Comparison of ENCODE assay signal across 26 cellular contexts in the genomic region with DNA sequence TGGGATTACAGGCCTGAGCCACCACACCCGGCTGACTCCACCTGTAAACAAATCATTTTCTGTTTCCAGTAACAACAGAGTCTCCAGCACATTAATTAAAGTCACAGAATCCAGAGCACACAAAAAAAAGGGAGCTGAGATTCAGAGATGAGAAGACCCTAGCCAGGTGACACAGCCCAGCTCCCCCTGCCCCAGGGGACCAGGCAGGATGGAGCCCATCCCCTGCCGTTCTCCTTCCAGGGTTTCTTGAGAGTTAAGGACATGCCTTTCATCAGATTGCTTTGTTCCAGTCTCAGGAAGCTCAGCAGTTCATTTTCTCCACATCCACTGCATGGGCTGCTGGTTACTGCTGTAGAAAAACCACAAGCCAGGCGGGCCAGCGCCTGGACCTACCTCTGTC.
DNase-seq lines count a peak whose midpoint lies in the region; ATAC-seq, FAIRE-seq and TF ChIP-seq lines count a peak whose summit lies in the region.
"Had no signal": no experiment of that assay in that cellular context is flagged by ENCODE, and none has a peak within 500 bp of the region (broad histone marks: within the 10 kb centered on the region; RNA-seq: fewer than 3 reads in every experiment).

No MANE protein-coding gene starts in this region.

- no peak overlapping the region for H3K9ac ChIP-seq in H1 (replicated peaks in 1 of 4; ENCODE audit: extremely low read depth in 1 of 4, low read depth in 3 of 4, low read length in 3 of 4)

- FAIRE-seq in H1 (lab: Jason Lieb, UNC), result no peak

- no peaks in the 10 kb centered on the region for H3K4me1 Mint-ChIP-seq in CD8-positive, alpha-beta T cell (ENCODE audit: low read depth)
- H3K4me1 Mint-ChIP-seq: memory B cell; naive thymus-derived CD4-positive, alpha-beta T cell; stimulated activated memory B cell treated with anti-CD40 and anti-IgM and Interleukin-4, amounts not matched to agents 10 μg/mL and 1 μg/mL and 100 μg/mL, for 72 hours had no signal

- no peak overlapping the region for H2AFZ ChIP-seq in H1 (ENCODE audit: low read length)
- H2AFZ ChIP-seq: hepatocyte had no signal

- no peaks in the 10 kb centered on the region for H3K79me1 ChIP-seq in H1 (ENCODE audit: low read depth, low read length)

- no peak overlapping the region; a peak in 1 of 4 replicates for H3K4me2 ChIP-seq in H1 (ENCODE audit: insufficient read depth in 1 of 2, low read depth in 2 of 2, low read length in 2 of 2)
- H3K4me2 ChIP-seq: hepatocyte had no signal

- H3K27ac Mint-ChIP-seq in CD8-positive, alpha-beta T cell, result no peak overlapping the region
- H3K27ac Mint-ChIP-seq: memory B cell; naive thymus-derived CD4-positive, alpha-beta T cell; stimulated activated memory B cell treated with anti-CD40 and anti-IgM and Interleukin-4, amounts not matched to agents 10 μg/mL and 1 μg/mL and 100 μg/mL, for 72 hours; T-helper 1 cell treated with Interleukin-12 subunit alpha and Interleukin-12 subunit beta and Interleukin-4 antibody, amounts not matched to agents 30 μg/mL and 1 μg/mL, for 36 hours had no signal

- no peak overlapping the region for H3K56ac ChIP-seq in H1 (replicated peaks; ENCODE audit: insufficient read length, low read depth, low read length)

- no peak overlapping the region for H3K27ac ChIP-seq in H1 (ENCODE audit: low read depth, low read length)
- H3K27ac ChIP-seq in CD8-positive, alpha-beta T cell (ENCODE audit: low read depth, low read length), result no peak overlapping the region
- H3K27ac ChIP-seq: C4-2B, gastrocnemius medialis, hepatocyte, ovary, SJSA1, spleen, uterus had no signal

- H3K4me1 ChIP-seq in H1 (replicated peaks in 1 of 4; ENCODE audit: control insufficient read depth in 3 of 4, insufficient read depth in 4 of 4, low read length in 3 of 4), result peaks cover 2 to 13% (median 6%) of the 10 kb centered on the region in 4 experiments
- H3K4me1 ChIP-seq in CD8-positive, alpha-beta T cell (ENCODE audit: insufficient read depth, low read length), result no peaks in the 10 kb centered on the region
- H3K4me1 ChIP-seq: adrenal gland, gastrocnemius medialis, SJSA1, spleen, uterus had no signal

- H3K9me3 ChIP-seq in H1 (ENCODE audit: insufficient read depth in 2 of 2, low read depth in 1 of 2, low read length in 1 of 2), result peaks cover 0 to 5% of the 10 kb centered on the region in 2 experiments; a peak in 1 of 4 replicates
- no peaks in the 10 kb centered on the region for H3K9me3 ChIP-seq in CD8-positive, alpha-beta T cell (ENCODE audit: low read length)
- H3K9me3 ChIP-seq: adrenal gland, gastrocnemius medialis, ovary, spleen, uterus had no signal

- H3K79me2 ChIP-seq in H1 (ENCODE audit: control insufficient read depth in 1 of 2, insufficient read depth in 2 of 2, low read length in 2 of 2), result no peaks in the 10 kb centered on the region
- H3K79me2 ChIP-seq: hepatocyte had no signal

- H3K27me3 ChIP-seq in H1 (replicated peaks in 1 of 4; ENCODE audit: control insufficient read depth in 3 of 4, extremely low read depth in 1 of 4, insufficient read depth in 3 of 4, low read length in 3 of 4), result peaks cover 0 to 7% (median 3%) of the 10 kb centered on the region in 4 experiments; a peak in 3 of 7 replicates
- no peaks in the 10 kb centered on the region for H3K27me3 ChIP-seq in CD8-positive, alpha-beta T cell (ENCODE audit: insufficient read depth, low read length)
- H3K27me3 ChIP-seq: adrenal gland, hepatocyte, ovary, SJSA1, uterus had no signal

- DNase-seq in DMS153 (lab: John Stamatoyannopoulos, UW) (peak; percentile 38), NCI-H128 (lab: John Stamatoyannopoulos, UW; ENCODE audit: unreplicated experiment) (peak; percentile 26), NCI-H2171 treated with DMSO at 0.1 percent for 48 hours (lab: John Stamatoyannopoulos, UW) (peak; percentile 83), H1 (ENCODE audit: low read depth in 1 of 2, low spot score in 2 of 2) (no peak), SKM-1 (lab: John Stamatoyannopoulos, UW; ENCODE audit: unreplicated experiment) (no peak)
- DNase-seq in CD8-positive, alpha-beta T cell, result no peak
- DNase-seq: activated CD4-positive, alpha-beta T cell treated with anti-CD3 and anti-CD28 coated beads for 4 hours; activated naive CD4-positive, alpha-beta T cell; activated T-cell treated with anti-CD3 and anti-CD28 coated beads, Interleukin-2, amount 50 U/mL, for 48 hours; adrenal gland; gastrocnemius medialis; GDM1; MV-4-11; naive thymus-derived CD4-positive, alpha-beta T cell; NCI-H446 treated with DMSO at 0.1 percent for 48 hours; ovary; spleen; stimulated activated CD4-positive, alpha-beta T cell treated with anti-CD3 and anti-CD28 coated beads, Interleukin-4, amount 100 ng/mL, for 1 hour; uterus had no signal

- no peak overlapping the region for H2AK5ac ChIP-seq in H1 (ENCODE audit: low read depth, low read length)

- H2BK120ac ChIP-seq in H1 (replicated peaks; ENCODE audit: low read depth, low read length), result no peak overlapping the region

- no peaks in the 10 kb centered on the region for H4K20me1 ChIP-seq in H1 (replicated peaks in 1 of 2; ENCODE audit: control insufficient read depth in 1 of 2, insufficient read depth in 2 of 2, low read length in 2 of 2)

- no peaks in the 10 kb centered on the region for H3K9me3 Mint-ChIP-seq in CD8-positive, alpha-beta T cell
- H3K9me3 Mint-ChIP-seq: T-helper 1 cell treated with Interleukin-12 subunit alpha and Interleukin-12 subunit beta and Interleukin-4 antibody, amounts not matched to agents 30 μg/mL and 1 μg/mL, for 36 hours had no signal

- no peak overlapping the region for H3K23ac ChIP-seq in H1 (ENCODE audit: insufficient read length)

- intact Hi-C loops in CD8-positive, alpha-beta T cell (cut with DNase I, micrococcal nuclease), result no loop called here

- POLR2A ChIA-PET in H1 (lab: Charles Lee; ENCODE audit: partially characterized antibody), result no interaction called here
- POLR2A ChIA-PET in CD8-positive, alpha-beta T cell (lab: Charles Lee), result no interaction called here

- H4K8ac ChIP-seq in H1 (ENCODE audit: extremely low read depth, insufficient read depth, low read length), result no peak overlapping the region

- no peak for ATAC-seq in CD8-positive, alpha-beta T cell
- no peak for ATAC-seq in GM19351 (IDR thresholded peaks at IDR 0.05; ENCODE audit: unreplicated experiment)
- ATAC-seq: gastrocnemius medialis; naive thymus-derived CD4-positive, alpha-beta T cell; stimulated activated memory B cell treated with anti-CD40 and anti-IgM and Interleukin-4, amounts not matched to agents 10 μg/mL and 1 μg/mL and 100 μg/mL, for 72 hours had no signal

- no peaks in the 10 kb centered on the region for H3K36me3 Mint-ChIP-seq in CD8-positive, alpha-beta T cell
- H3K36me3 Mint-ChIP-seq: memory B cell; naive thymus-derived CD4-positive, alpha-beta T cell; stimulated activated memory B cell treated with anti-CD40 and anti-IgM and Interleukin-4, amounts not matched to agents 10 μg/mL and 1 μg/mL and 100 μg/mL, for 72 hours had no signal

- WGBS in H1 (ENCODE audit: extremely low coverage in 1 of 2, insufficient coverage in 1 of 2, insufficient read length in 1 of 2, insufficient replicate concordance in 2 of 2, low coverage in 1 of 2, low lambda C conversion rate in 2 of 2, missing lambda C conversion rate in 1 of 2), 2 experiments, result 89% methylated on average over 4 of the region's 4 CpGs; no CpG with 5 or more reads in 1 of the 2 experiments

- no peak overlapping the region for H4K91ac ChIP-seq in H1 (replicated peaks; ENCODE audit: insufficient read length, low read length)

- H3K4me3 ChIP-seq in H1 (ENCODE audit: extremely low read depth in 1 of 4, insufficient read depth in 2 of 4, low read depth in 3 of 4, low read length in 4 of 4), result no peak overlapping the region
- H3K4me3 ChIP-seq in CD8-positive, alpha-beta T cell (ENCODE audit: low read depth, low read length), result no peak overlapping the region
- H3K4me3 ChIP-seq: adrenal gland, gastrocnemius medialis, hepatocyte, ovary, SJSA1, spleen, uterus had no signal

- CTCF ChIA-PET in H1 (lab: Charles Lee; ENCODE audit: partially characterized antibody), result interaction anchor here (0.7 to 3.2 kb wide), 10 partner anchors 11 to 354 kb away, joined by 3 to 11 read pairs (median 4); partner anchors contain the start of gene RIMBP2
- CTCF ChIA-PET in CD8-positive, alpha-beta T cell (lab: Charles Lee), result no interaction called here

- no peak overlapping the region for H3K14ac ChIP-seq in H1 (ENCODE audit: insufficient read length)

- H2BK20ac ChIP-seq in H1 (ENCODE audit: low read length), result 0 out of 2 replicates have a peak overlapping the region, but pooled peaks have one; percentile 27

- TF ChIP-seq CTCF in H1 (IDR thresholded peaks at IDR 0.05; ENCODE audit: control extremely low read depth in 1 of 3, insufficient read depth in 1 of 3, low read depth in 1 of 3, low read length in 3 of 3), result no peak
- no peak for TF ChIP-seq CTCF in CD8-positive, alpha-beta T cell (IDR thresholded peaks at IDR 0.05)

- H4K5ac ChIP-seq in H1 (ENCODE audit: insufficient read length, low read depth, low read length), result no peak overlapping the region

- no peak for TF ChIP-seq RAD21 in H1 (IDR thresholded peaks at IDR 0.05 in 1 of 2, conservative IDR thresholded peaks at IDR 0.05 in 1 of 2; ENCODE audit: low read depth in 2 of 2, low read length in 2 of 2)

- peaks cover 18% of the 10 kb centered on the region for H3K27me3 Mint-ChIP-seq in CD8-positive, alpha-beta T cell (ENCODE audit: low read depth)

- H3K23me2 ChIP-seq in H1 (ENCODE audit: low read depth, low read length), result 0 out of 2 replicates have a peak, but pooled peaks cover 4% of the 10 kb centered on the region

- H2BK15ac ChIP-seq in H1 (ENCODE audit: low read length), result no peak overlapping the region

- TF ChIP-seq POLR2A in H1 (IDR thresholded peaks at IDR 0.05; ENCODE audit: control extremely low read depth in 1 of 2, low read depth in 2 of 2, low read length in 2 of 2), result no peak

- no peaks in the 10 kb centered on the region for H3K36me3 ChIP-seq in H1 (ENCODE audit: control insufficient read depth in 2 of 4, insufficient read depth in 4 of 4, low read length in 3 of 4)
- no peaks in the 10 kb centered on the region for H3K36me3 ChIP-seq in CD8-positive, alpha-beta T cell (ENCODE audit: insufficient read depth, low read length)
- H3K36me3 ChIP-seq: adrenal gland, gastrocnemius medialis, ovary, SJSA1, spleen, uterus had no signal

- no peak overlapping the region; the same call in 1 of the 2 replicates for H2BK12ac ChIP-seq in H1 (ENCODE audit: low read depth, low read length)

- no peak overlapping the region for H3K4ac ChIP-seq in H1 (replicated peaks; ENCODE audit: insufficient read length, low read depth, low read length)

- TF ChIP-seq EP300 in H1 (IDR thresholded peaks at IDR 0.05; ENCODE audit: borderline replicate concordance in 1 of 2, low read depth in 2 of 2, low read length in 2 of 2), result no peak

- H3K4me3 Mint-ChIP-seq in CD8-positive, alpha-beta T cell, result no peak overlapping the region
- H3K4me3 Mint-ChIP-seq: memory B cell; naive thymus-derived CD4-positive, alpha-beta T cell; stimulated activated memory B cell treated with anti-CD40 and anti-IgM and Interleukin-4, amounts not matched to agents 10 μg/mL and 1 μg/mL and 100 μg/mL, for 72 hours; T-helper 1 cell treated with Interleukin-12 subunit alpha and Interleukin-12 subunit beta and Interleukin-4 antibody, amounts not matched to agents 30 μg/mL and 1 μg/mL, for 36 hours had no signal

- no peak overlapping the region for H3K18ac ChIP-seq in H1 (ENCODE audit: extremely low read depth, low read length)

- H2BK5ac ChIP-seq in H1 (ENCODE audit: low read depth, low read length), result 0 out of 2 replicates have a peak overlapping the region, but pooled peaks have one; percentile 8

Comparison
In these comparisons a context has a peak if more than half of its experiments do, and no peak if none do; other contexts are left out.
1. DNase-seq: peak in DMS153 (single experiment), NCI-H128 (single experiment) and NCI-H2171 treated with DMSO at 0.1 percent for 48 hours (single experiment); none in H1 (0 of 2), CD8-positive, alpha-beta T cell (0 of 7) and SKM-1 (single experiment).